In genomic region chr2:172693037-172693436, GRCh38 we compare ENCODE assay signal across 8 cellular contexts. TPM values are rescaled to one million over a fixed set of nuclear protein-coding genes. Genes with fewer than 3 reads are reported as not detected.
A peak's percentile ranks its signal among the peaks of the same experiment; 100 is the strongest.
DNase-seq lines count a peak whose midpoint lies in the region; ATAC-seq and TF ChIP-seq lines count a peak whose summit lies in the region.

No MANE protein-coding gene starts in this region.

- no TSS peak for BruUV-seq in IMR-90 (replicated peaks; lab: Mats Ljungman, UMichigan)

- H3K4ac ChIP-seq in IMR-90 (ENCODE audit: low read depth, low read length), result peak overlapping the region; percentile 76

- H4K91ac ChIP-seq in IMR-90 (ENCODE audit: insufficient read depth, low read depth, low read length), result peak overlapping the region; percentile 65; the same call in 1 of the 2 replicates

- peaks cover 10% of the 10 kb centered on the region for H3K4me1 ChIP-seq in IMR-90 (ENCODE audit: control insufficient read depth, insufficient read depth, low read length)

- dilution Hi-C loops in IMR-90 (cut with HindIII; ENCODE audit: low sequenced_read_pairs, unreplicated experiment), result no loop called here

- 0 out of 2 replicates have a peak overlapping the region, but pooled peaks have one; percentile 59 for H3K56ac ChIP-seq in IMR-90 (ENCODE audit: extremely low read depth, insufficient read depth, low read length)

- DNase-seq in BJ (ENCODE audit: low read depth), result peak; percentile 98
- peak; percentile 99 for DNase-seq in IMR-90
- peak; percentile 52 to 63 for DNase-seq in activated T-cell treated with anti-CD3 and anti-CD28 coated beads, Interleukin-2, amount 50 U/mL, for 48 hours
- DNase-seq in left cardiac atrium, result peak; percentile 74
- peak; percentile 30 to 43 for DNase-seq in stimulated activated CD4-positive, alpha-beta T cell treated with anti-CD3 and anti-CD28 coated beads, Interleukin-4, amount 100 ng/mL, for 48 hours (ENCODE audit: low read depth in 2 of 2)
- no peak for DNase-seq in DMS114 treated with DMSO at 0.1 percent for 48 hours (lab: John Stamatoyannopoulos, UW; ENCODE audit: unreplicated experiment)

- H2AK5ac ChIP-seq in IMR-90 (ENCODE audit: low read depth, low read length), result peak overlapping the region; percentile 92

- peaks cover 18% of the 10 kb centered on the region for H3K9me1 ChIP-seq in IMR-90 (ENCODE audit: insufficient read depth, low read length)

- peak overlapping the region; percentile 90 for H2BK120ac ChIP-seq in IMR-90 (ENCODE audit: low read depth, low read length)

- H3K9ac ChIP-seq in IMR-90 (ENCODE audit: low read depth, low read length), result no peak overlapping the region

- POLR2A ChIA-PET in BJ (lab: Charles Lee) (interaction anchor here (0.7 kb wide), 1 partner anchor 37 kb away, joined by 3 read pairs; no protein-coding TSS in a partner anchor), IMR-90 (lab: Charles Lee; ENCODE audit: unreplicated experiment) (no interaction called here)

- H3K79me1 ChIP-seq in IMR-90 (ENCODE audit: low read depth in 1 of 2, low read length in 2 of 2), result peaks cover 3 to 11% of the 10 kb centered on the region in 2 experiments; a peak in 2 of 4 replicates

- peak overlapping the region in 1 of 2 experiments; percentile 82; a peak in 2 of 4 replicates for H4K8ac ChIP-seq in IMR-90 (ENCODE audit: low read depth in 2 of 2, low read length in 2 of 2)

- H3K4me3 ChIP-seq in BJ (ENCODE audit: low read depth, low read length) (no peak overlapping the region), IMR-90 (ENCODE audit: insufficient read depth, low read depth, low read length) (no peak overlapping the region)

- no peak; the same call in 1 of the 2 replicates for TF ChIP-seq POLR2A in IMR-90 (IDR thresholded peaks at IDR 0.05; ENCODE audit: low read depth, low read length)

- peak overlapping the region; percentile 5; the same call in 1 of the 2 replicates for H3K18ac ChIP-seq in IMR-90 (ENCODE audit: low read depth, low read length)

- no peaks in the 10 kb centered on the region for H4K20me1 ChIP-seq in IMR-90 (ENCODE audit: insufficient read depth, low read length)

- in situ Hi-C loops in IMR-90 (cut with MboI; ENCODE audit: low sequenced_read_pairs), result no loop called here

- CTCF ChIA-PET in BJ (lab: Yijun Ruan, JAX) (interaction anchor here (0.6 to 1.4 kb wide), 7 partner anchors 11 to 153 kb away, joined by 3 to 5 read pairs (median 3); no protein-coding TSS in a partner anchor), IMR-90 (lab: Yijun Ruan, JAX) (interaction anchor here (0.9 to 1.4 kb wide), 3 partner anchors 17 to 232 kb away, joined by 3 to 4 read pairs (median 3); no protein-coding TSS in a partner anchor)

- H3K23ac ChIP-seq in IMR-90 (ENCODE audit: low read depth, low read length), result peak overlapping the region; percentile 59; the same call in 1 of the 2 replicates

- WGBS in IMR-90 (ENCODE audit: extremely low coverage in 2 of 2, insufficient read length in 1 of 2), 2 experiments, result no CpG with 5 or more reads among the region's 3 CpGs

- peak overlapping the region; percentile 20; the same call in 1 of the 2 replicates for H3K4me2 ChIP-seq in IMR-90 (ENCODE audit: low read depth, low read length)

- peak overlapping the region; percentile 65 for H2BK5ac ChIP-seq in IMR-90 (ENCODE audit: low read depth, low read length, poor library complexity, severe bottlenecking)

- H2BK15ac ChIP-seq in IMR-90 (ENCODE audit: low read depth, low read length), result 0 out of 3 replicates have a peak overlapping the region, but pooled peaks have one; percentile 3

- no peak overlapping the region for H4K5ac ChIP-seq in IMR-90 (ENCODE audit: low read depth, low read length)

- no peak for TF ChIP-seq CTCF in BJ (IDR thresholded peaks at IDR 0.05; ENCODE audit: insufficient read depth, low read depth, low read length)
- TF ChIP-seq CTCF in IMR-90 (conservative IDR thresholded peaks at IDR 0.05; ENCODE audit: low read depth, low read length), result no peak

- H2BK20ac ChIP-seq in IMR-90 (ENCODE audit: low read depth, low read length), result peak overlapping the region; percentile 88

- no peaks in the 10 kb centered on the region for H3K9me3 ChIP-seq in IMR-90 (ENCODE audit: control insufficient read depth, insufficient read depth, low read length)

- H3K27ac ChIP-seq in IMR-90 (ENCODE audit: insufficient read depth, low read length), result no peak overlapping the region

- peak overlapping the region; percentile 10 for H2AK9ac ChIP-seq in IMR-90 (replicated peaks; ENCODE audit: low read depth, low read length, poor library complexity)

- H2AFZ ChIP-seq in IMR-90 (replicated peaks; ENCODE audit: low read length, poor library complexity), result peak overlapping the region; percentile 16

- peak; percentile 28 for TF ChIP-seq RAD21 in IMR-90 (IDR thresholded peaks at IDR 0.05; ENCODE audit: low read length)

- H3K36me3 ChIP-seq in BJ (ENCODE audit: control insufficient read depth, insufficient read depth, low read length) (no peaks in the 10 kb centered on the region), IMR-90 (ENCODE audit: control insufficient read depth, insufficient read depth, low read length) (no peaks in the 10 kb centered on the region)

- peak overlapping the region; percentile 65 for H3K14ac ChIP-seq in IMR-90 (replicated peaks; ENCODE audit: low read depth, low read length)

- H3K27me3 ChIP-seq in BJ (ENCODE audit: control insufficient read depth, insufficient read depth, low read length) (no peaks in the 10 kb centered on the region), IMR-90 (ENCODE audit: control insufficient read depth, insufficient read depth, low read length) (no peaks in the 10 kb centered on the region)

- ATAC-seq in IMR-90 (ENCODE audit: low read depth) (peak; percentile 89), left cardiac atrium (peak; percentile 98), GM21515 (IDR thresholded peaks at IDR 0.05; ENCODE audit: unreplicated experiment) (no peak), GM21717 (IDR thresholded peaks at IDR 0.05; ENCODE audit: unreplicated experiment) (no peak)

- intact Hi-C loops in IMR-90 (cut with micrococcal nuclease) (loop anchor here (2.0 kb wide), 1 partner anchor 38 kb away; no protein-coding TSS in a partner anchor), left cardiac atrium (cut with DNase I) (no loop called here)

TF ChIP-seq in IMR-90, 13 proteins besides CTCF, POLR2A, EP300 and RAD21:
- TF ChIP-seq MAFK (IDR thresholded peaks at IDR 0.05; ENCODE audit: low read depth, low read length), result peak; percentile 34; the same call in 1 of the 2 replicates
- TF ChIP-seq BHLHE40 (IDR thresholded peaks at IDR 0.05; ENCODE audit: low read depth, low read length), result peak; percentile 99
- TF ChIP-seq FOS (IDR thresholded peaks at IDR 0.05; ENCODE audit: low read depth, low read length), result peak; percentile 98
- peak; percentile 74 for TF ChIP-seq MXI1 (IDR thresholded peaks at IDR 0.05; ENCODE audit: borderline replicate concordance, low read depth, low read length)
- peak; percentile 93 for TF ChIP-seq CEBPB (IDR thresholded peaks at IDR 0.05; ENCODE audit: low read depth, low read length)
- TF ChIP-seq RFX5 (IDR thresholded peaks at IDR 0.05; ENCODE audit: low read depth, low read length), result no peak
- TF ChIP-seq MAZ (IDR thresholded peaks at IDR 0.05; ENCODE audit: borderline replicate concordance, low read depth, low read length), result peak; percentile 41; the same call in 1 of the 2 replicates
- TF ChIP-seq, protein P1, sequence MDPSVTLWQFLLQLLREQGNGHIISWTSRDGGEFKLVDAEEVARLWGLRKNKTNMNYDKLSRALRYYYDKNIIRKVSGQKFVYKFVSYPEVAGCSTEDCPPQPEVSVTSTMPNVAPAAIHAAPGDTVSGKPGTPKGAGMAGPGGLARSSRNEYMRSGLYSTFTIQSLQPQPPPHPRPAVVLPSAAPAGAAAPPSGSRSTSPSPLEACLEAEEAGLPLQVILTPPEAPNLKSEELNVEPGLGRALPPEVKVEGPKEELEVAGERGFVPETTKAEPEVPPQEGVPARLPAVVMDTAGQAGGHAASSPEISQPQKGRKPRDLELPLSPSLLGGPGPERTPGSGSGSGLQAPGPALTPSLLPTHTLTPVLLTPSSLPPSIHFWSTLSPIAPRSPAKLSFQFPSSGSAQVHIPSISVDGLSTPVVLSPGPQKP (IDR thresholded peaks at IDR 0.05; ENCODE audit: borderline replicate concordance, low read depth, low read length), result no peak
- no peak for TF ChIP-seq SMC3 (IDR thresholded peaks at IDR 0.05; ENCODE audit: low read depth, low read length)
- TF ChIP-seq NFE2L2 (IDR thresholded peaks at IDR 0.05; ENCODE audit: low read depth, low read length), result peak; percentile 61; the same call in 1 of the 2 replicates
- TF ChIP-seq, protein P2, sequence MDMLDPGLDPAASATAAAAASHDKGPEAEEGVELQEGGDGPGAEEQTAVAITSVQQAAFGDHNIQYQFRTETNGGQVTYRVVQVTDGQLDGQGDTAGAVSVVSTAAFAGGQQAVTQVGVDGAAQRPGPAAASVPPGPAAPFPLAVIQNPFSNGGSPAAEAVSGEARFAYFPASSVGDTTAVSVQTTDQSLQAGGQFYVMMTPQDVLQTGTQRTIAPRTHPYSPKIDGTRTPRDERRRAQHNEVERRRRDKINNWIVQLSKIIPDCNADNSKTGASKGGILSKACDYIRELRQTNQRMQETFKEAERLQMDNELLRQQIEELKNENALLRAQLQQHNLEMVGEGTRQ (IDR thresholded peaks at IDR 0.05; ENCODE audit: low read depth, low read length), result peak; percentile 46; the same call in 1 of the 2 replicates

RNA-seq across cellular contexts. Expression of gene RAPGEF4, which starts 42.6 kb away (rescaled TPM):
- polyA plus RNA-seq in BJ (2011; rRNA removed) (0.42 and 0.60 TPM in 2 replicates), IMR-90 (2012; rRNA removed) (1.7 and 1.8 TPM in 2 replicates)
- 1.2 and 2.7 TPM in 2 replicates for polyA minus RNA-seq in BJ (2011; rRNA and poly(A)+ RNA removed)
- total RNA-seq in IMR-90 (2012; rRNA removed) (3.2 and 3.6 TPM in 2 replicates), left cardiac atrium (10 to 100 TPM; 10.9 to 12.9 TPM)
- 0.27 and 0.81 TPM in 2 replicates for polyA plus RNA-seq in IMR-90 (2012; cell fraction: cytosol; rRNA removed)
- polyA plus RNA-seq in IMR-90 (2012; cell fraction: nucleus; rRNA removed; ENCODE audit: low replicate concordance), result 0.98 and 7.4 TPM in 2 replicates

Comparison
In these comparisons a context has a peak if more than half of its experiments do, and no peak if none do; other contexts are left out.
1. ATAC-seq: peak in IMR-90 (single experiment) and left cardiac atrium (2 of 2); none in GM21515 (single experiment) and GM21717 (single experiment).